9 cellular contexts compared by ENCODE assay signal in the genomic region with DNA sequence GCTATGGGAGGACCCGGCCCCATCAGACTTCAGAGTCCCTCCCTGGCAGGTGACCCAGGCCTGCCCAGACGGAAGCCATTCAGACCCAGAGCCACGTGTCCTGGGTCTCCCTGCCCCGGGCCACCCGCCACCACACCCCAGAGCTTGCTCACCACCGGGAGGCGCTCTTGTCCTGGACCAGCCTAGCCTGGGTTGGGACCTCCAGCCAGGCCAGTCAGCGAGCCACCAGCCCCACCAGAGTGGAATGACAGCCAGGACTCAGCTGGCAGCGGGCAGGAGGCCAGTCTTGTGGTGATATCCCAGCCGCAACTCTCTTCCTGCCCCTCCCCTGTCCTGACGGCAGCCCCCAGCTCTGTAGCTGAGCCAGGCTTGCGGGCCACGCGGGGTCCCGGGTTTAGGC. TPM values are rescaled to one million over a fixed set of nuclear protein-coding genes. Genes with fewer than 3 reads are reported as not detected.
A peak's percentile ranks its signal among the peaks of the same experiment; 100 is the strongest.
DNase-seq lines count a peak whose midpoint lies in the region; ATAC-seq lines count a peak whose summit lies in the region.
"Had no signal": no experiment of that assay in that cellular context is flagged by ENCODE, and none has a peak within 500 bp of the region (broad histone marks: within the 10 kb centered on the region; RNA-seq: fewer than 3 reads in every experiment).

No MANE protein-coding gene starts in this region.

- H3K4me3 Mint-ChIP-seq in activated CD4-positive, alpha-beta T cell treated with anti-CD3 and anti-CD28 coated beads for 36 hours: no peak overlapping the region
- peak overlapping the region; percentile 50 for H3K4me3 Mint-ChIP-seq in stimulated activated effector memory CD8-positive, alpha-beta T cell treated with anti-CD3 and anti-CD28 coated beads, Interleukin-12 subunit alpha, Interleukin-12 subunit beta, amount 100 ng/mL, for 72 hours

- intact Hi-C loops in activated CD4-positive, alpha-beta T cell treated with anti-CD3 and anti-CD28 coated beads for 36 hours (cut with DNase I, micrococcal nuclease): no loop called here
- intact Hi-C loops in head of caudate nucleus (cut with DNase I): loop anchor here (5.0 kb wide), 1 partner anchor 33 kb away; a partner anchor contains a TSS

- CTCF ChIA-PET in activated CD4-positive, alpha-beta T cell treated with anti-CD3 and anti-CD28 coated beads for 36 hours (lab: Charles Lee): interaction anchor here (0.6 to 2.9 kb wide), 11 partner anchors 11 to 261 kb away, joined by 3 to 12 read pairs (median 3); a partner anchor contains a TSS

- peak overlapping the region; percentile 25 for H3K27ac Mint-ChIP-seq in activated CD4-positive, alpha-beta T cell treated with anti-CD3 and anti-CD28 coated beads for 36 hours
- peak overlapping the region; percentile 69 for H3K27ac Mint-ChIP-seq in stimulated activated effector memory CD8-positive, alpha-beta T cell treated with anti-CD3 and anti-CD28 coated beads, Interleukin-12 subunit alpha, Interleukin-12 subunit beta, amount 100 ng/mL, for 72 hours

- POLR2A ChIA-PET in activated CD4-positive, alpha-beta T cell treated with anti-CD3 and anti-CD28 coated beads for 36 hours (lab: Charles Lee): interaction anchor here (0.6 kb wide), 1 partner anchor 306 kb away, joined by 3 read pairs; no protein-coding TSS in a partner anchor

- no peaks in the 10 kb centered on the region for H3K9me3 Mint-ChIP-seq in activated CD4-positive, alpha-beta T cell treated with anti-CD3 and anti-CD28 coated beads for 36 hours (ENCODE audit: low read depth)
- H3K9me3 Mint-ChIP-seq in stimulated activated effector memory CD8-positive, alpha-beta T cell treated with anti-CD3 and anti-CD28 coated beads, Interleukin-12 subunit alpha, Interleukin-12 subunit beta, amount 100 ng/mL, for 72 hours: no peaks in the 10 kb centered on the region

- H3K4me1 Mint-ChIP-seq in activated CD4-positive, alpha-beta T cell treated with anti-CD3 and anti-CD28 coated beads for 36 hours: peaks cover 13% of the 10 kb centered on the region
- peaks cover 34% of the 10 kb centered on the region for H3K4me1 Mint-ChIP-seq in stimulated activated effector memory CD8-positive, alpha-beta T cell treated with anti-CD3 and anti-CD28 coated beads, Interleukin-12 subunit alpha, Interleukin-12 subunit beta, amount 100 ng/mL, for 72 hours

- H3K36me3 Mint-ChIP-seq in activated CD4-positive, alpha-beta T cell treated with anti-CD3 and anti-CD28 coated beads for 36 hours (ENCODE audit: low read depth): no peaks in the 10 kb centered on the region
- no peaks in the 10 kb centered on the region for H3K36me3 Mint-ChIP-seq in stimulated activated effector memory CD8-positive, alpha-beta T cell treated with anti-CD3 and anti-CD28 coated beads, Interleukin-12 subunit alpha, Interleukin-12 subunit beta, amount 100 ng/mL, for 72 hours

- DNase-seq in activated CD4-positive, alpha-beta T cell treated with anti-CD3 and anti-CD28 coated beads for 36 hours: peak; percentile 70
- no peak for DNase-seq in activated CD4-positive, alpha-beta T cell treated with anti-CD3 and anti-CD28 coated beads for 1 hour
- DNase-seq in UCSD-AML1 (lab: John Stamatoyannopoulos, UW; ENCODE audit: unreplicated experiment): peak; percentile 64
- peak; percentile 67 to 95 (median 88) for DNase-seq in head of caudate nucleus
- DNase-seq in stimulated activated effector memory CD8-positive, alpha-beta T cell treated with anti-CD3 and anti-CD28 coated beads, Interleukin-12 subunit alpha, Interleukin-12 subunit beta, amount 100 ng/mL, for 72 hours (ENCODE audit: low spot score in 2 of 2): peak in 1 of 2 donors; percentile 72
- DNase-seq in mesenteric fat pad (ENCODE audit: low spot score): no peak
- no peak for DNase-seq in NCI-H1048 (lab: John Stamatoyannopoulos, UW)
- DNase-seq: right lobe of liver had no signal

- ATAC-seq in activated CD4-positive, alpha-beta T cell treated with anti-CD3 and anti-CD28 coated beads for 36 hours: peak; percentile 31
- peak; percentile 45 for ATAC-seq in stimulated activated effector memory CD8-positive, alpha-beta T cell treated with anti-CD3 and anti-CD28 coated beads, Interleukin-12 subunit alpha, Interleukin-12 subunit beta, amount 100 ng/mL, for 72 hours
- ATAC-seq in GM18520 (IDR thresholded peaks at IDR 0.05; ENCODE audit: unreplicated experiment): no peak

- H3K27me3 Mint-ChIP-seq in activated CD4-positive, alpha-beta T cell treated with anti-CD3 and anti-CD28 coated beads for 36 hours: no peaks in the 10 kb centered on the region

RNA-seq across cellular contexts. Expression of a gene that starts 1.7 kb away (rescaled TPM):
- total RNA-seq in activated CD4-positive, alpha-beta T cell treated with anti-CD3 and anti-CD28 coated beads for 36 hours: not detected
- total RNA-seq in mesenteric fat pad: 249 TPM

RNA-seq across cellular contexts. Expression of a gene that starts 7.2 kb away (rescaled TPM):
- not detected for total RNA-seq in activated CD4-positive, alpha-beta T cell treated with anti-CD3 and anti-CD28 coated beads for 36 hours
- 0.71 TPM for total RNA-seq in mesenteric fat pad
- total RNA-seq: right lobe of liver had no signal

RNA-seq across cellular contexts. Expression of a gene that starts 16.6 kb away (rescaled TPM):
- total RNA-seq in activated CD4-positive, alpha-beta T cell treated with anti-CD3 and anti-CD28 coated beads for 36 hours: 10 to 100 TPM; 52.7 to 67.1 TPM
- 29.4 TPM for total RNA-seq in mesenteric fat pad

RNA-seq across cellular contexts. Expression of a gene that starts 20.7 kb away (rescaled TPM):
- not detected for total RNA-seq in activated CD4-positive, alpha-beta T cell treated with anti-CD3 and anti-CD28 coated beads for 36 hours
- 1.6 TPM for total RNA-seq in mesenteric fat pad

RNA-seq across cellular contexts. Expression of a gene that starts 23.6 kb away (rescaled TPM):
- total RNA-seq in activated CD4-positive, alpha-beta T cell treated with anti-CD3 and anti-CD28 coated beads for 36 hours: 1 to 10 TPM; 1.1 to 1.5 TPM
- not detected for total RNA-seq in mesenteric fat pad

Comparison
In these comparisons a context has a peak if more than half of its experiments do, and no peak if none do; other contexts are left out.
1. DNase-seq: peak in activated CD4-positive, alpha-beta T cell treated with anti-CD3 and anti-CD28 coated beads for 36 hours (single experiment), UCSD-AML1 (single experiment) and head of caudate nucleus (42 of 42); none in activated CD4-positive, alpha-beta T cell treated with anti-CD3 and anti-CD28 coated beads for 1 hour (single experiment), mesenteric fat pad (single experiment) and NCI-H1048 (single experiment).
2. RNA of a gene that starts 1.7 kb away (total RNA-seq): 249 TPM in mesenteric fat pad (single experiment); not detected in activated CD4-positive, alpha-beta T cell treated with anti-CD3 and anti-CD28 coated beads for 36 hours; every median in the first group is over 100 times any median in the second.